In the genomic region with DNA sequence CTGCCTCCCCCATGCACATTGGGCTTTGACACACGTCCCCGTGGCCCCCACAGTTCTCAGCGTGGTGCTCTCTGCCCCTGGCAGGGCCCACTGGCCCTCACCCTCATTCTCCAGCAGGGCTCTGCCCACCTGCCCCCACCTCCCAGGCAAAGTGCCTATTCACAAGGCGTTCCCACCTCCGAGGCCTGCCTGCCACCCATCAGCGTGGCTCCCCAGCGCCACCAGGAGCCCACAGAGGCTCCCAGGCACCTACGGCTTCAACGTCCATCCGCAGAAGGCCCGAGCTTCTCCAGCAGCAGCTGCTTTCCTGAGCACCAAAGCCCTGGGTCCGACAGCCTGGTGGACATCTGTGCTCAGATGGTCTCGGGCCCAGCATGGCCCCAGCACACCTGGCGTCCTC, we compare ENCODE assay signal across 15 cellular contexts.
A peak's percentile ranks its signal among the peaks of the same experiment; 100 is the strongest.
DNase-seq lines count a peak whose midpoint lies in the region; TF ChIP-seq lines count a peak whose summit lies in the region.
"Had no signal": no experiment of that assay in that cellular context is flagged by ENCODE, and none has a peak within 500 bp of the region (broad histone marks: within the 10 kb centered on the region; RNA-seq: fewer than 3 reads in every experiment).

No MANE protein-coding gene starts in this region.

- peak; percentile 71 for TF ChIP-seq CTCF in endodermal cell (conservative IDR thresholded peaks at IDR 0.05)

- no peaks in the 10 kb centered on the region for H3K27me3 ChIP-seq in BLaER1 treated with 17β-estradiol and CSF1 and Interleukin-3, amounts not matched to agents 10 nM and 100 nM
- H3K27me3 ChIP-seq in H7 (ENCODE audit: control insufficient read depth, insufficient read depth, low read length) (no peaks in the 10 kb centered on the region; the same call in 1 of the 2 replicates), endodermal cell (ENCODE audit: control insufficient read depth, insufficient read depth, low read length, poor library complexity, severe bottlenecking) (no peaks in the 10 kb centered on the region), neuronal stem cell (ENCODE audit: control insufficient read depth in 3 of 3, insufficient read depth in 3 of 3, low read depth in 1 of 3, low read length in 3 of 3) (peaks cover 0 to 9% (median 0%) of the 10 kb centered on the region in 3 experiments)
- H3K27me3 ChIP-seq: BE2C had no signal

- H3K18ac ChIP-seq in neuronal stem cell (ENCODE audit: low read length) = peak overlapping the region; percentile 90

- H3K79me1 ChIP-seq in neuronal stem cell (ENCODE audit: low read depth, low read length) = no peaks in the 10 kb centered on the region

- H3K36me3 ChIP-seq in BLaER1 treated with 17β-estradiol and CSF1 and Interleukin-3, amounts not matched to agents 10 nM and 100 nM = no peaks in the 10 kb centered on the region
- no peaks in the 10 kb centered on the region for H3K36me3 ChIP-seq in H7 (replicated peaks; ENCODE audit: control insufficient read depth, insufficient read depth, low read length)
- H3K36me3 ChIP-seq in endodermal cell (ENCODE audit: control insufficient read depth, insufficient read depth, low read length) = no peaks in the 10 kb centered on the region
- H3K36me3 ChIP-seq in neuronal stem cell (replicated peaks in 1 of 2; ENCODE audit: control insufficient read depth in 2 of 2, insufficient read depth in 2 of 2, low read length in 2 of 2) = no peaks in the 10 kb centered on the region
- H3K36me3 ChIP-seq: BE2C had no signal

- no peak overlapping the region for H4K8ac ChIP-seq in neuronal stem cell (ENCODE audit: low read depth, low read length)

- peaks cover 0 to 16% (median 14%) of the 10 kb centered on the region in 10 experiments; a peak in 18 of 20 replicates for H3K4me1 ChIP-seq in BLaER1 treated with 17β-estradiol and CSF1 and Interleukin-3, amounts not matched to agents 10 nM and 100 nM
- H3K4me1 ChIP-seq in endodermal cell (ENCODE audit: control insufficient read depth, insufficient read depth, low read length) = no peaks in the 10 kb centered on the region
- H3K4me1 ChIP-seq in neuronal stem cell (ENCODE audit: control insufficient read depth in 2 of 2, insufficient read depth in 1 of 2, low read depth in 1 of 2, low read length in 2 of 2) = peaks cover 0 to 19% of the 10 kb centered on the region in 2 donors
- H3K4me1 ChIP-seq: BE2C had no signal

- peak overlapping the region; percentile 8 for H3K23ac ChIP-seq in neuronal stem cell (ENCODE audit: low read depth, low read length, poor library complexity)

- peak overlapping the region; percentile 25 for H3K14ac ChIP-seq in neuronal stem cell (ENCODE audit: low read length)

- H4K20me1 ChIP-seq in BLaER1 treated with 17β-estradiol and CSF1 and Interleukin-3, amounts not matched to agents 10 nM and 100 nM = peaks cover 0 to 8% (median 0%) of the 10 kb centered on the region in 11 experiments; a peak in 2 of 22 replicates

- WGBS in endodermal cell (ENCODE audit: insufficient coverage in 1 of 2, insufficient read length in 1 of 2), 2 experiments = 68 to 73% methylated on average over 5 to 14 of the region's 14 CpGs
- WGBS in neuronal stem cell (ENCODE audit: extremely low coverage in 2 of 2, insufficient read length in 2 of 2, insufficient replicate concordance in 1 of 2), 2 donors = no CpG with 5 or more reads among the region's 14 CpGs

- H3K36me3 Mint-ChIP-seq in endodermal cell (ENCODE audit: low read depth) = no peaks in the 10 kb centered on the region
- H3K36me3 Mint-ChIP-seq in activated T-cell treated with anti-CD3 and anti-CD28 coated beads, Interleukin-2, amount 50 U/mL, for 24 hours (ENCODE audit: low read depth) = no peaks in the 10 kb centered on the region

- H3K27ac Mint-ChIP-seq in endodermal cell = no peak overlapping the region
- H3K27ac Mint-ChIP-seq in activated T-cell treated with anti-CD3 and anti-CD28 coated beads, Interleukin-2, amount 50 U/mL, for 24 hours = no peak overlapping the region
- H3K27ac Mint-ChIP-seq: CD8-positive, alpha-beta memory T cell; IgD-negative memory B cell had no signal

- no peak overlapping the region for H2AFZ ChIP-seq in neuronal stem cell (ENCODE audit: low read length)

- no peak overlapping the region for H2BK120ac ChIP-seq in neuronal stem cell (ENCODE audit: low read depth, low read length)

- no peak overlapping the region for H2BK5ac ChIP-seq in neuronal stem cell (ENCODE audit: low read length)

- no peak overlapping the region for H3K9ac ChIP-seq in BLaER1 treated with 17β-estradiol and CSF1 and Interleukin-3, amounts not matched to agents 10 nM and 100 nM
- no peak overlapping the region for H3K9ac ChIP-seq in endodermal cell (ENCODE audit: extremely low read depth, low read length, poor library complexity, severe bottlenecking)
- no peak overlapping the region for H3K9ac ChIP-seq in neuronal stem cell (ENCODE audit: low read depth, low read length, poor library complexity)

- no peaks in the 10 kb centered on the region for H3K4me1 Mint-ChIP-seq in endodermal cell
- no peaks in the 10 kb centered on the region for H3K4me1 Mint-ChIP-seq in activated T-cell treated with anti-CD3 and anti-CD28 coated beads, Interleukin-2, amount 50 U/mL, for 24 hours (ENCODE audit: low read depth)
- H3K4me1 Mint-ChIP-seq: CD8-positive, alpha-beta memory T cell had no signal

- H3K9me3 Mint-ChIP-seq in endodermal cell = no peaks in the 10 kb centered on the region
- H3K9me3 Mint-ChIP-seq in activated T-cell treated with anti-CD3 and anti-CD28 coated beads, Interleukin-2, amount 50 U/mL, for 24 hours = no peaks in the 10 kb centered on the region

- H3K4me2 ChIP-seq in BLaER1 treated with 17β-estradiol and CSF1 and Interleukin-3, amounts not matched to agents 10 nM and 100 nM = peak overlapping the region; percentile 14 to 69 (median 50); a peak in 20 of 22 replicates
- no peak overlapping the region for H3K4me2 ChIP-seq in neuronal stem cell (ENCODE audit: insufficient read depth, low read length, poor library complexity, severe bottlenecking)

- no peak overlapping the region for H4K91ac ChIP-seq in neuronal stem cell (ENCODE audit: low read depth, low read length, poor library complexity)

- H3K9me3 ChIP-seq in BLaER1 treated with 17β-estradiol and CSF1 and Interleukin-3, amounts not matched to agents 10 nM and 100 nM (replicated peaks in 1 of 11) = no peaks in the 10 kb centered on the region
- no peaks in the 10 kb centered on the region for H3K9me3 ChIP-seq in endodermal cell (ENCODE audit: control insufficient read depth, low read length)
- H3K9me3 ChIP-seq in neuronal stem cell (replicated peaks in 1 of 2; ENCODE audit: control insufficient read depth in 2 of 2, insufficient read depth in 1 of 2, low read depth in 1 of 2, low read length in 2 of 2) = no peaks in the 10 kb centered on the region
- H3K9me3 ChIP-seq: BE2C had no signal

- peak overlapping the region in 2 of 11 experiments; percentile 13 to 26; a peak in 2 of 22 replicates for H3K27ac ChIP-seq in BLaER1 treated with 17β-estradiol and CSF1 and Interleukin-3, amounts not matched to agents 10 nM and 100 nM
- H3K27ac ChIP-seq in endodermal cell (ENCODE audit: low read depth, low read length) = no peak overlapping the region
- H3K27ac ChIP-seq in neuronal stem cell (replicated peaks; ENCODE audit: low read length) = no peak overlapping the region

- H2AK5ac ChIP-seq in neuronal stem cell (ENCODE audit: low read depth, low read length) = peak overlapping the region; percentile 85

- no peak overlapping the region for H3K4me3 ChIP-seq in BLaER1 treated with 17β-estradiol and CSF1 and Interleukin-3, amounts not matched to agents 10 nM and 100 nM
- H3K4me3 ChIP-seq in H7 (ENCODE audit: insufficient read depth, low read depth, low read length) = no peak overlapping the region
- no peak overlapping the region for H3K4me3 ChIP-seq in endodermal cell (ENCODE audit: low read length)
- H3K4me3 ChIP-seq in neuronal stem cell (ENCODE audit: low read length in 2 of 2) = no peak overlapping the region

- peak; percentile 77 for DNase-seq in H7
- peak; percentile 87 for DNase-seq in endodermal cell
- DNase-seq in neuronal stem cell (ENCODE audit: low spot score) = no peak
- DNase-seq in activated T-cell treated with anti-CD3 and anti-CD28 coated beads, Interleukin-2, amount 50 U/mL, for 24 hours = no peak
- no peak for DNase-seq in NCI-H2196 (lab: John Stamatoyannopoulos, UW; ENCODE audit: unreplicated experiment)
- DNase-seq in NCI-H2081 treated with DMSO at 0.1 percent for 48 hours (lab: John Stamatoyannopoulos, UW) = no peak
- DNase-seq: BE2C, NCI-H1436, NCI-H2107, NCI-H446, NCI-H774, SHP77 treated with DMSO at 0.1 percent for 48 hours had no signal

- H3K27me3 Mint-ChIP-seq in endodermal cell (ENCODE audit: insufficient read depth) = no peaks in the 10 kb centered on the region
- H3K27me3 Mint-ChIP-seq in activated T-cell treated with anti-CD3 and anti-CD28 coated beads, Interleukin-2, amount 50 U/mL, for 24 hours = peaks cover 4% of the 10 kb centered on the region
- H3K27me3 Mint-ChIP-seq: CD8-positive, alpha-beta memory T cell; IgD-negative memory B cell had no signal

- peak overlapping the region; percentile 46 for H2BK15ac ChIP-seq in neuronal stem cell (ENCODE audit: low read length)

- peak overlapping the region; percentile 99 for H2BK12ac ChIP-seq in neuronal stem cell (ENCODE audit: low read length)

- no peak overlapping the region for H3K4me3 Mint-ChIP-seq in endodermal cell
- no peak overlapping the region for H3K4me3 Mint-ChIP-seq in activated T-cell treated with anti-CD3 and anti-CD28 coated beads, Interleukin-2, amount 50 U/mL, for 24 hours
- H3K4me3 Mint-ChIP-seq: CD8-positive, alpha-beta memory T cell; IgD-negative memory B cell had no signal

- no peak overlapping the region for H3K4ac ChIP-seq in neuronal stem cell (ENCODE audit: low read length)

Comparison
In these comparisons a context has a peak if more than half of its experiments do, and no peak if none do; other contexts are left out.
1. DNase-seq: peak in H7 (single experiment) and endodermal cell (single experiment); none in neuronal stem cell (single experiment), activated T-cell treated with anti-CD3 and anti-CD28 coated beads, Interleukin-2, amount 50 U/mL, for 24 hours (single experiment), NCI-H2196 (single experiment) and NCI-H2081 treated with DMSO at 0.1 percent for 48 hours (single experiment).